In genomic region chr16:20385844-20386832, GRCh38 we compare ENCODE assay signal across 9 cellular contexts. TPM values are rescaled to one million over a fixed set of nuclear protein-coding genes. Genes with fewer than 3 reads are reported as not detected.
DNase-seq lines count a peak whose midpoint lies in the region; ATAC-seq and TF ChIP-seq lines count a peak whose summit lies in the region.
"Had no signal": no experiment of that assay in that cellular context is flagged by ENCODE, and none has a peak within 500 bp of the region (broad histone marks: within the 10 kb centered on the region; RNA-seq: fewer than 3 reads in every experiment).

No MANE protein-coding gene starts in this region.

- H3K27ac ChIP-seq in SK-N-MC = no peak overlapping the region
- no peak overlapping the region for H3K27ac ChIP-seq in right atrium auricular region

- DNase-seq in Caki2 (ENCODE audit: low read depth) (peak; percentile 22), HuH-7 (ENCODE audit: low spot score) (peak; percentile 57), SK-N-MC (ENCODE audit: low read depth, low spot score) (peak; percentile 6), amniotic epithelial cell (ENCODE audit: low read depth) (peak; percentile 13), right atrium auricular region (ENCODE audit: low spot score) (peak; percentile 71), putamen (ENCODE audit: low spot score) (peak; percentile 49)

- no peaks in the 10 kb centered on the region for H3K27me3 ChIP-seq in right atrium auricular region

- H3K4me3 ChIP-seq in SK-N-MC (no peak overlapping the region), right atrium auricular region (peak overlapping the region in 1 of 2 donors; percentile 12)

- H3K4me1 ChIP-seq in right atrium auricular region = peaks cover 0 to 9% of the 10 kb centered on the region in 2 donors

- TF ChIP-seq CTCF in right atrium auricular region (IDR thresholded peaks at IDR 0.05) = peak; percentile 80 to 91

- no peaks in the 10 kb centered on the region for H3K36me3 ChIP-seq in SK-N-MC (ENCODE audit: insufficient read depth, low read length)
- H3K36me3 ChIP-seq in right atrium auricular region = no peaks in the 10 kb centered on the region

- in situ Hi-C loops in Caki2 (cut with HindIII; ENCODE audit: low pct_unique_long_range_greater_than_20kb, low sequenced_read_pairs) = no loop called here

- H3K9me3 ChIP-seq in SK-N-MC (ENCODE audit: low read depth, low read length) = no peaks in the 10 kb centered on the region
- no peaks in the 10 kb centered on the region for H3K9me3 ChIP-seq in right atrium auricular region

- no peak for ATAC-seq in GM21447 (IDR thresholded peaks at IDR 0.05; ENCODE audit: unreplicated experiment)
- no peak for ATAC-seq in HG03097 (IDR thresholded peaks at IDR 0.05; ENCODE audit: low FRiP score, unreplicated experiment)

- H3K9ac ChIP-seq in SK-N-MC (ENCODE audit: insufficient read length) = no peak overlapping the region

RNA-seq across cellular contexts. Expression of gene PDILT, which starts 18.4 kb away (rescaled TPM):
- total RNA-seq in Caki2 (2014; rRNA removed; shearing (Covaris generic); ENCODE audit: low replicate concordance) = not detected in 2 replicates
- total RNA-seq in right atrium auricular region = not detected
- total RNA-seq: T-helper 2 cell treated with Interferon-gamma antibody and Interleukin-4, amounts not matched to agents 100 ng/mL and 5 ng/mL, for 36 hours had no signal

RNA-seq across cellular contexts. Expression of gene ACSM5, which starts 23.2 kb away (rescaled TPM):
- 3.2 and 8.0 TPM in 2 replicates for total RNA-seq in Caki2 (2014; rRNA removed; shearing (Covaris generic); ENCODE audit: low replicate concordance)
- 1 to 10 TPM; 1.7 TPM for total RNA-seq in right atrium auricular region
- total RNA-seq: T-helper 2 cell treated with Interferon-gamma antibody and Interleukin-4, amounts not matched to agents 100 ng/mL and 5 ng/mL, for 36 hours had no signal

RNA-seq across cellular contexts. Expression of gene UMOD, which starts 33.6 kb away (rescaled TPM):
- total RNA-seq in Caki2 (2014; rRNA removed; shearing (Covaris generic); ENCODE audit: low replicate concordance) = not detected in 2 replicates
- not detected for total RNA-seq in right atrium auricular region
- total RNA-seq: T-helper 2 cell treated with Interferon-gamma antibody and Interleukin-4, amounts not matched to agents 100 ng/mL and 5 ng/mL, for 36 hours had no signal

RNA-seq across cellular contexts. Expression of gene GP2, which starts 58.8 kb away (rescaled TPM):
- total RNA-seq in Caki2 (2014; rRNA removed; shearing (Covaris generic); ENCODE audit: low replicate concordance) = not detected in 2 replicates
- not detected for total RNA-seq in right atrium auricular region
- total RNA-seq: T-helper 2 cell treated with Interferon-gamma antibody and Interleukin-4, amounts not matched to agents 100 ng/mL and 5 ng/mL, for 36 hours had no signal

Comparison
In these comparisons a context has a peak if more than half of its experiments do, and no peak if none do; other contexts are left out.
1. DNase-seq: peak in every context shown above with its lines; median percentile 71 in right atrium auricular region; 57 in HuH-7; 49 in putamen; 22 in Caki2; 13 in amniotic epithelial cell; 6 in SK-N-MC.